Comparison of ENCODE assay signal across 16 cellular contexts in genomic region chr2:240987588-240987987, GRCh38. TPM values are rescaled to one million over a fixed set of nuclear protein-coding genes. Genes with fewer than 3 reads are reported as not detected.
DNase-seq lines count a peak whose midpoint lies in the region; ATAC-seq and TF ChIP-seq lines count a peak whose summit lies in the region.
"Had no signal": no experiment of that assay in that cellular context is flagged by ENCODE, and none has a peak within 500 bp of the region (broad histone marks: within the 10 kb centered on the region; RNA-seq: fewer than 3 reads in every experiment).

No MANE protein-coding gene starts in this region.

- no peaks in the 10 kb centered on the region for H3K36me3 ChIP-seq in BE2C
- no peaks in the 10 kb centered on the region for H3K36me3 ChIP-seq in adrenal gland (replicated peaks in 1 of 2)
- H3K36me3 ChIP-seq in psoas muscle (ENCODE audit: insufficient read depth in 1 of 2, low read depth in 1 of 2): no peaks in the 10 kb centered on the region
- H3K36me3 ChIP-seq: esophagus muscularis mucosa had no signal

- peak; percentile 6 for DNase-seq in BE2C
- peak in 4 of 7 donors; percentile 6 to 12 (median 10) for DNase-seq in adrenal gland
- DNase-seq in psoas muscle: peak; percentile 23 to 58
- DNase-seq in type B pancreatic cell (ENCODE audit: extremely low spot score, unreplicated experiment): no peak
- no peak for DNase-seq in NCI-H526 treated with DMSO at 0.1 percent for 48 hours (lab: John Stamatoyannopoulos, UW)
- DNase-seq: activated effector memory CD4-positive, alpha-beta T cell treated with Interleukin-2 at 50 U/mL for 16 hours; Calu3 had no signal

- peaks cover 3% of the 10 kb centered on the region for H3K27me3 Mint-ChIP-seq in type B pancreatic cell
- H3K27me3 Mint-ChIP-seq: stimulated activated naive CD8-positive, alpha-beta T cell treated with anti-CD3 and anti-CD28 coated beads, Interleukin-15, Interleukin-2, amounts not matched to agents 100 ng/mL and 50 ng/mL, for 24 hours had no signal

- H3K27me3 ChIP-seq in BE2C (no peaks in the 10 kb centered on the region), adrenal gland (no peaks in the 10 kb centered on the region), layer of hippocampus (ENCODE audit: control insufficient read depth, insufficient read depth, low read length) (peaks cover 3% of the 10 kb centered on the region), psoas muscle (ENCODE audit: insufficient read depth in 3 of 3, low read length in 2 of 3) (peaks cover 0 to 3% (median 0%) of the 10 kb centered on the region in 3 donors)

- H3K9me3 ChIP-seq in BE2C (peaks cover 7% of the 10 kb centered on the region), adrenal gland (replicated peaks in 1 of 3) (peaks cover 0 to 4% (median 0%) of the 10 kb centered on the region in 3 donors), psoas muscle (no peaks in the 10 kb centered on the region)

- H3K4me3 Mint-ChIP-seq in type B pancreatic cell: no peak overlapping the region
- H3K4me3 Mint-ChIP-seq: stimulated activated naive CD8-positive, alpha-beta T cell treated with anti-CD3 and anti-CD28 coated beads, Interleukin-15, Interleukin-2, amounts not matched to agents 100 ng/mL and 50 ng/mL, for 24 hours; T-helper 17 cell had no signal

- H3K4me1 Mint-ChIP-seq in type B pancreatic cell (ENCODE audit: unreplicated experiment): peaks cover 4% of the 10 kb centered on the region

- WGBS in adrenal gland, 4 donors: 75 to 90% (median 84%) methylated on average over 2 to 6 of the region's 6 CpGs
- 49 to 67% (median 54%) methylated on average over 5 to 6 of the region's 6 CpGs for WGBS in psoas muscle, 3 donors

- H3K27ac Mint-ChIP-seq in type B pancreatic cell: no peak overlapping the region
- H3K27ac Mint-ChIP-seq: stimulated activated naive CD8-positive, alpha-beta T cell treated with anti-CD3 and anti-CD28 coated beads, Interleukin-15, Interleukin-2, amounts not matched to agents 100 ng/mL and 50 ng/mL, for 24 hours; T-helper 17 cell had no signal

- H3K27ac ChIP-seq in adrenal gland (peak overlapping the region in 1 of 5 donors; percentile 17), layer of hippocampus (ENCODE audit: low read depth, low read length) (peak overlapping the region; percentile 38), psoas muscle (no peak overlapping the region)
- H3K27ac ChIP-seq: esophagus muscularis mucosa had no signal

- ATAC-seq in psoas muscle (no peak), HG02970 (IDR thresholded peaks at IDR 0.05; ENCODE audit: low FRiP score, unreplicated experiment) (no peak), GM19324 (IDR thresholded peaks at IDR 0.05; ENCODE audit: low FRiP score, unreplicated experiment) (no peak)
- ATAC-seq: activated CD4-positive, CD25-positive, alpha-beta regulatory T cell treated with anti-CD3 and anti-CD28 coated beads, Interleukin-2, amount 50 U/mL, for 24 hours; T-helper 17 cell had no signal

- TF ChIP-seq POLR2A in adrenal gland (IDR thresholded peaks at IDR 0.05): no peak

- intact Hi-C loops in adrenal gland (cut with DNase I): loop anchor here in 1 of 2 donors (10.0 kb wide), 1 partner anchor 133 kb away; no protein-coding TSS in a partner anchor
- intact Hi-C loops in psoas muscle (cut with DNase I): loop anchor here (5.0 kb wide), 3 partner anchors 60 to 135 kb away; no protein-coding TSS in a partner anchor

- H3K9me3 Mint-ChIP-seq in type B pancreatic cell: no peaks in the 10 kb centered on the region
- H3K9me3 Mint-ChIP-seq: stimulated activated naive CD8-positive, alpha-beta T cell treated with anti-CD3 and anti-CD28 coated beads, Interleukin-15, Interleukin-2, amounts not matched to agents 100 ng/mL and 50 ng/mL, for 24 hours had no signal

- H3K4me1 ChIP-seq in BE2C (peaks cover 7% of the 10 kb centered on the region), adrenal gland (replicated peaks in 1 of 2) (peaks cover 5 to 24% of the 10 kb centered on the region in 2 donors), psoas muscle (peaks cover 26% of the 10 kb centered on the region)

- H3K36me3 Mint-ChIP-seq in type B pancreatic cell: no peaks in the 10 kb centered on the region

- TF ChIP-seq CTCF in BE2C (IDR thresholded peaks at IDR 0.05; ENCODE audit: low read depth, low read length): no peak
- TF ChIP-seq CTCF in adrenal gland (IDR thresholded peaks at IDR 0.05): no peak
- no peak for TF ChIP-seq CTCF in psoas muscle (IDR thresholded peaks at IDR 0.05)
- TF ChIP-seq CTCF in type B pancreatic cell (conservative IDR thresholded peaks at IDR 0.05): no peak

- H3K4me3 ChIP-seq in BE2C (ENCODE audit: low read depth, low read length): no peak overlapping the region
- no peak overlapping the region for H3K4me3 ChIP-seq in adrenal gland
- H3K4me3 ChIP-seq in psoas muscle: no peak overlapping the region
- H3K4me3 ChIP-seq: dorsolateral prefrontal cortex, esophagus muscularis mucosa had no signal

RNA-seq across cellular contexts. Expression of gene SNED1, which starts 10.8 kb away (rescaled TPM):
- polyA plus RNA-seq in BE2C (2012; ENCODE audit: insufficient read depth, insufficient read length, low read depth): 1.6 TPM
- total RNA-seq in adrenal gland (10 to 100 TPM; 12.5 to 59.5 (median 31.2) TPM), psoas muscle (10 to 100 TPM in 2 of 4 donors, 1 to 10 TPM in 2; 8.6 to 36.9 (median 11.1) TPM), type B pancreatic cell (ENCODE audit: low replicate concordance) (9.7 and 140 TPM in 2 replicates)
- polyA plus RNA-seq in adrenal gland (10 to 100 TPM in 2 of 3 donors, 1 to 10 TPM in 1; 3.1 to 27.5 (median 17.7) TPM), psoas muscle (1 to 10 TPM; 7.8 to 9.2 (median 9.2) TPM)
- total RNA-seq: HT-29 had no signal

Comparison
In these comparisons a context has a peak if more than half of its experiments do, and no peak if none do; other contexts are left out.
1. DNase-seq: peak in BE2C (single experiment), adrenal gland (4 of 7) and psoas muscle (2 of 2); none in type B pancreatic cell (single experiment) and NCI-H526 treated with DMSO at 0.1 percent for 48 hours (single experiment).